29 cellular contexts compared by ENCODE assay signal in the genomic region with DNA sequence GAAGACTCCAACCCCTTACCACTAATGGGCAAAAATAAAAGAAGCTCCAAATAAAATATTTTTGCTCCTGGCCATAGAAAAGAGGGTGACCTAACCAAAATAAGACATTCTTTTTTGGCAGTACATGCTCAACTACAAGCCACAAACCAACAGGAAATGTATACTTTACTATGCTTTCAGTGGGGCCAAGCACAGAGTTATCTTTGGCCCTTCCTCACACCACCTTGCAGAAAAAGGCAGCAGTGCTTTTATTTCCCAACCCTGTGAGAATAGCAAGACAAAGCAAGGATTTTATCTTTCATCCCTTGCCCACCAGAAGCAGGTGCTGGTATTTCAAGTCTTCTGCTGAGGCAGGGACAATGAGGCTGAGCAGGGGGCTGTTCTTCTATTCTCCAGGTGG.
"Had no signal": no experiment of that assay in that cellular context is flagged by ENCODE, and none has a peak within 500 bp of the region (broad histone marks: within the 10 kb centered on the region; RNA-seq: fewer than 3 reads in every experiment).

No MANE protein-coding gene starts in this region.

- FAIRE-seq: astrocyte, TTC549 had no signal

- ATAC-seq: activated CD4-positive, alpha-beta T cell treated with anti-CD3 and anti-CD28 coated beads for 36 hours; activated CD4-positive, CD25-positive, alpha-beta regulatory T cell treated with anti-CD3 and anti-CD28 coated beads, Interleukin-2, amount 50 U/mL, for 24 hours; activated CD8-positive, alpha-beta T cell treated with anti-CD3 and anti-CD28 coated beads, Interleukin-2, amount 10 ng/mL, durations not matched to agents 7 days and 5 days; activated naive CD4-positive, alpha-beta T cell treated with anti-CD3 and anti-CD28 coated beads, Interleukin-2, amount 50 U/mL, for 72 hours; body of pancreas had no signal

- H3K4me1 ChIP-seq: adrenal gland, body of pancreas, breast epithelium, SJSA1 had no signal

- H3K9me3 ChIP-seq: adrenal gland, body of pancreas, breast epithelium, SJSA1, SK-N-SH had no signal

- H3K36me3 ChIP-seq: adrenal gland, breast epithelium, SJSA1 had no signal

- H3K4me3 ChIP-seq: adrenal gland, body of pancreas, breast epithelium, SJSA1 had no signal

- H3K27me3 ChIP-seq: adrenal gland, body of pancreas, SJSA1 had no signal

- DNase-seq: activated CD4-positive, alpha-beta T cell treated with anti-CD3 and anti-CD28 coated beads for 36 hours; activated CD4-positive, alpha-beta T cell treated with anti-CD3 and anti-CD28 coated beads, Interleukin-2, amount 10 ng/mL, durations not matched to agents 7 days and 5 days; activated CD4-positive, alpha-beta T cell treated with anti-CD3 and anti-CD28 coated beads, Interleukin-2, amount 50 U/mL, for 48 hours; activated CD8-positive, alpha-beta T cell treated with anti-CD3 and anti-CD28 coated beads, Interleukin-2, amount 10 ng/mL, durations not matched to agents 7 days and 5 days; activated gamma-delta T cell; activated naive CD4-positive, alpha-beta T cell treated with anti-CD3 and anti-CD28 coated beads for 36 hours; activated T-cell treated with anti-CD3 and anti-CD28 coated beads, Interleukin-2, amount 50 U/mL, for 24 hours; adrenal gland; body of pancreas; cerebellar nuclear complex; NCI-H1048; NCI-H1105 treated with DMSO at 0.1 percent for 48 hours; NCI-H1436 treated with DMSO at 0.1 percent for 48 hours; NCI-H1694 treated with DMSO at 0.1 percent for 48 hours; NCI-H2029; NCI-H2107; NCI-H2171; NCI-H510A; NCI-H526; NCI-H748 treated with DMSO at 0.1 percent for 48 hours; OCI-M1; SHP77; SK-N-SH had no signal

- H3K4me2 ChIP-seq: SK-N-SH had no signal

- H3K9ac ChIP-seq: SK-N-SH had no signal

- H3K27ac ChIP-seq: adrenal gland, body of pancreas, breast epithelium, SJSA1 had no signal
